22 cellular contexts compared by ENCODE assay signal in genomic region chr11:58121101-58121500, GRCh38. TPM values are rescaled to one million over a fixed set of nuclear protein-coding genes. Genes with fewer than 3 reads are reported as not detected.
DNase-seq lines count a peak whose midpoint lies in the region; TF ChIP-seq lines count a peak whose summit lies in the region.
"Had no signal": no experiment of that assay in that cellular context is flagged by ENCODE, and none has a peak within 500 bp of the region (broad histone marks: within the 10 kb centered on the region; RNA-seq: fewer than 3 reads in every experiment).

No MANE protein-coding gene starts in this region.

- DNase-seq in EH (ENCODE audit: low read depth) (peak; percentile 1), HS-5 (ENCODE audit: low read depth) (peak; percentile 28), fibroblast of mammary gland (ENCODE audit: low read depth) (peak; percentile 4), prostate gland (ENCODE audit: low spot score) (no peak), uterus (no peak), activated gamma-delta T cell (lab: John Stamatoyannopoulos, UW) (no peak)
- DNase-seq: Caco-2; CD4-positive, CD25-positive, alpha-beta regulatory T cell; CD8-positive, alpha-beta T cell; DMS153; DND-41; EL; GDM1; H9; HFFc6 had no signal

- no peaks in the 10 kb centered on the region for H3K36me3 ChIP-seq in prostate gland
- no peaks in the 10 kb centered on the region for H3K36me3 ChIP-seq in uterus
- H3K36me3 ChIP-seq: BLaER1 had no signal

- H3K4me3 ChIP-seq in fibroblast of mammary gland (ENCODE audit: control insufficient read depth, low read depth, low read length): no peak overlapping the region
- no peak overlapping the region for H3K4me3 ChIP-seq in prostate gland
- no peak overlapping the region for H3K4me3 ChIP-seq in uterus
- H3K4me3 ChIP-seq: BLaER1, GM12878, GM23338 had no signal

- intact Hi-C loops in prostate gland (cut with DNase I): no loop called here
- intact Hi-C loops in uterus (cut with DNase I; ENCODE audit: low total_unique reads): no loop called here

- H3K9me3 ChIP-seq in prostate gland (no peaks in the 10 kb centered on the region), uterus (no peaks in the 10 kb centered on the region)
- H3K9me3 ChIP-seq: BLaER1 had no signal

- 68% methylated on average over 1 of the region's 1 CpG for WGBS in prostate gland

- H3K4me1 ChIP-seq in prostate gland (replicated peaks) (no peaks in the 10 kb centered on the region), uterus (no peaks in the 10 kb centered on the region)
- H3K4me1 ChIP-seq: BLaER1, Caco-2 had no signal

- TF ChIP-seq POLR2A in prostate gland (IDR thresholded peaks at IDR 0.05): no peak
- TF ChIP-seq POLR2A in uterus (IDR thresholded peaks at IDR 0.05): no peak

- H3K27me3 ChIP-seq in prostate gland (replicated peaks; ENCODE audit: insufficient read depth) (no peaks in the 10 kb centered on the region), uterus (no peaks in the 10 kb centered on the region)
- H3K27me3 ChIP-seq: BLaER1 had no signal

- H3K27ac ChIP-seq in prostate gland (no peak overlapping the region), uterus (no peak overlapping the region)
- H3K27ac ChIP-seq: 22Rv1, BLaER1, C4-2B had no signal

- no peak for TF ChIP-seq CTCF in fibroblast of mammary gland (conservative IDR thresholded peaks at IDR 0.05; ENCODE audit: control insufficient read depth, insufficient read depth, low read depth, low read length)
- TF ChIP-seq CTCF in prostate gland (IDR thresholded peaks at IDR 0.05): no peak
- TF ChIP-seq CTCF in uterus (IDR thresholded peaks at IDR 0.05): no peak

RNA-seq across cellular contexts. Expression of gene OR9I1, which starts 4.2 kb away (rescaled TPM):
- total RNA-seq in prostate gland (not detected), uterus (not detected)
- total RNA-seq: B cell; Caco-2; CD4-positive, CD25-positive, alpha-beta regulatory T cell; CD8-positive, alpha-beta T cell; GM12878; GM23338; H4; H9; HFFc6 had no signal

Comparison
In these comparisons a context has a peak if more than half of its experiments do, and no peak if none do; other contexts are left out.
1. DNase-seq: peak in EH (single experiment), HS-5 (single experiment) and fibroblast of mammary gland (single experiment); none in prostate gland (single experiment), uterus (0 of 2) and activated gamma-delta T cell (single experiment).